33 cellular contexts compared by ENCODE assay signal in the genomic region with DNA sequence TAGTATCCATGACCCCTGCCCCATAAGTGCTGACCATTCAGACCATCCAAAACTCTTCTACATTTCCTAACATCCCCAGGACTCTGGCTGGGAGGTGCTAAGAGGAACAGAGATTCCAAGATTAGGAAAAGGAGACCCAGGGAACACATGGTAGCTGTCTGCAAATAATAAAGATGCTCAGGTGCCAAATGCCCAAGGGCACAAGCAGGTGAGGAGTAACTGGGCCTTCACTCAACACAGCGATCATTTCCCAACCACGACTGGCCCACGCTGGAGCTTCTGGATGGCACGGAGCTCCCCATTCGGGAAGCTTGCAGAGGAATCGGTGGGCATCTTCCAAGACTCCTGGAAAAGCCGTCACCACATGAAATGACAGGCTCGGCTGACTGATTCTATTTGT.
DNase-seq lines count a peak whose midpoint lies in the region; ATAC-seq, FAIRE-seq and TF ChIP-seq lines count a peak whose summit lies in the region.
"Had no signal": no experiment of that assay in that cellular context is flagged by ENCODE, and none has a peak within 500 bp of the region (broad histone marks: within the 10 kb centered on the region; RNA-seq: fewer than 3 reads in every experiment).

No MANE protein-coding gene starts in this region.

- H3K27ac Mint-ChIP-seq in CD8-positive, alpha-beta T cell: no peak overlapping the region
- no peak overlapping the region for H3K27ac Mint-ChIP-seq in nephron progenitor cell
- H3K27ac Mint-ChIP-seq: B cell; CD14-positive monocyte; CD4-positive, alpha-beta memory T cell; CD4-positive, alpha-beta T cell; CD4-positive, CD25-positive, alpha-beta regulatory T cell; CD8-positive, alpha-beta memory T cell had no signal

- H3K9me3 ChIP-seq in osteoblast (ENCODE audit: low read depth, low read length): no peaks in the 10 kb centered on the region
- no peaks in the 10 kb centered on the region for H3K9me3 ChIP-seq in CD8-positive, alpha-beta T cell (ENCODE audit: low read length)
- H3K9me3 ChIP-seq: A549; BE2C; BLaER1; BLaER1 treated with 17β-estradiol and CSF1 and Interleukin-3, amounts not matched to agents 10 nM and 100 nM; Caco-2 had no signal

- H3K79me2 ChIP-seq in osteoblast (ENCODE audit: insufficient read depth, low read length): no peaks in the 10 kb centered on the region

- H3K4me1 Mint-ChIP-seq in CD8-positive, alpha-beta T cell (ENCODE audit: low read depth): no peaks in the 10 kb centered on the region
- H3K4me1 Mint-ChIP-seq in nephron progenitor cell: peaks cover 15% of the 10 kb centered on the region
- H3K4me1 Mint-ChIP-seq: B cell; CD14-positive monocyte; CD4-positive, alpha-beta memory T cell; CD4-positive, CD25-positive, alpha-beta regulatory T cell; CD8-positive, alpha-beta memory T cell had no signal

- H3K4me2 ChIP-seq in osteoblast (ENCODE audit: insufficient read depth, low read length): no peak overlapping the region
- H3K4me2 ChIP-seq: A549; BLaER1; BLaER1 treated with 17β-estradiol and CSF1 and Interleukin-3, amounts not matched to agents 10 nM and 100 nM had no signal

- no peaks in the 10 kb centered on the region for H3K36me3 ChIP-seq in osteoblast (ENCODE audit: insufficient read depth, low read length)
- no peaks in the 10 kb centered on the region for H3K36me3 ChIP-seq in CD8-positive, alpha-beta T cell (ENCODE audit: insufficient read depth, low read length)
- H3K36me3 ChIP-seq: BE2C; BLaER1; BLaER1 treated with 17β-estradiol and CSF1 and Interleukin-3, amounts not matched to agents 10 nM and 100 nM had no signal

- no peaks in the 10 kb centered on the region for H3K9me3 Mint-ChIP-seq in CD8-positive, alpha-beta T cell
- peaks cover 4% of the 10 kb centered on the region for H3K9me3 Mint-ChIP-seq in nephron progenitor cell
- H3K9me3 Mint-ChIP-seq: CD4-positive, alpha-beta T cell had no signal

- intact Hi-C loops in CD8-positive, alpha-beta T cell (cut with DNase I, micrococcal nuclease): no loop called here

- peaks cover 2% of the 10 kb centered on the region for H3K27me3 Mint-ChIP-seq in CD8-positive, alpha-beta T cell (ENCODE audit: low read depth)
- peaks cover 10% of the 10 kb centered on the region for H3K27me3 Mint-ChIP-seq in nephron progenitor cell (ENCODE audit: low read depth, poor library complexity)
- H3K27me3 Mint-ChIP-seq: B cell had no signal

- no peaks in the 10 kb centered on the region for H3K4me1 ChIP-seq in osteoblast (ENCODE audit: insufficient read depth, low read length)
- no peaks in the 10 kb centered on the region for H3K4me1 ChIP-seq in CD8-positive, alpha-beta T cell (ENCODE audit: insufficient read depth, low read length)
- H3K4me1 ChIP-seq: A549; BE2C; BLaER1; BLaER1 treated with 17β-estradiol and CSF1 and Interleukin-3, amounts not matched to agents 10 nM and 100 nM; Caco-2 had no signal

- peak; percentile 11 for FAIRE-seq in D721Med (lab: Jason Lieb, UNC)
- FAIRE-seq: A204.1, A549 had no signal

- H3K27ac ChIP-seq in osteoblast (ENCODE audit: low read depth, low read length): no peak overlapping the region
- no peak overlapping the region for H3K27ac ChIP-seq in CD8-positive, alpha-beta T cell (ENCODE audit: low read depth, low read length)
- H3K27ac ChIP-seq: 22Rv1; A549; BLaER1; BLaER1 treated with 17β-estradiol and CSF1 and Interleukin-3, amounts not matched to agents 10 nM and 100 nM; C4-2B had no signal

- ATAC-seq in CD8-positive, alpha-beta T cell: no peak
- ATAC-seq in GM18873 (IDR thresholded peaks at IDR 0.05; ENCODE audit: low FRiP score, unreplicated experiment): no peak
- ATAC-seq: A549 had no signal

- no peak overlapping the region for H2AFZ ChIP-seq in osteoblast (ENCODE audit: low read length)

- no peak overlapping the region for H3K4me3 Mint-ChIP-seq in CD8-positive, alpha-beta T cell
- H3K4me3 Mint-ChIP-seq in nephron progenitor cell: no peak overlapping the region
- H3K4me3 Mint-ChIP-seq: B cell; CD14-positive monocyte; CD4-positive, alpha-beta memory T cell; CD4-positive, alpha-beta T cell; CD4-positive, CD25-positive, alpha-beta regulatory T cell had no signal

- DNase-seq in D721Med (ENCODE audit: insufficient read length, low spot score) (peak; percentile 11), LNCaP clone FGC (ENCODE audit: low read depth) (peak; percentile 55), osteoblast (ENCODE audit: insufficient read length, low spot score, missing footprints) (peak; percentile 49), nephron progenitor cell (no peak)
- DNase-seq in CD8-positive, alpha-beta T cell: no peak
- DNase-seq: 8988T; ACHN; AML-193; BE2C; C1 segment of cervical spinal cord; Caco-2; Calu3; CD4-positive, alpha-beta memory T cell; CD4-positive, alpha-beta T cell; CD4-positive, CD25-positive, alpha-beta regulatory T cell; CD8-positive, alpha-beta memory T cell; COR-L47; DMS 273 treated with DMSO at 0.1 percent for 48 hours; DMS153; DMS53; DMS79; DMS79 treated with DMSO at 0.1 percent for 48 hours; DND-41; EL had no signal

- no peak for TF ChIP-seq CTCF in D721Med (IDR thresholded peaks at IDR 0.05; ENCODE audit: insufficient read depth, missing control alignments)
- TF ChIP-seq CTCF in LNCaP clone FGC (IDR thresholded peaks at IDR 0.05; ENCODE audit: control insufficient read depth, extremely low read depth, insufficient read depth): no peak
- TF ChIP-seq CTCF in osteoblast (IDR thresholded peaks at IDR 0.05; ENCODE audit: extremely low read depth, low read depth, low read length): no peak
- TF ChIP-seq CTCF in CD8-positive, alpha-beta T cell (IDR thresholded peaks at IDR 0.05): no peak
- no peak for TF ChIP-seq CTCF in nephron progenitor cell (IDR thresholded peaks at IDR 0.05)

- H4K20me1 ChIP-seq in osteoblast (ENCODE audit: insufficient read depth, low read length): no peaks in the 10 kb centered on the region
- H4K20me1 ChIP-seq: BLaER1; BLaER1 treated with 17β-estradiol and CSF1 and Interleukin-3, amounts not matched to agents 10 nM and 100 nM had no signal

- no peaks in the 10 kb centered on the region for H3K36me3 Mint-ChIP-seq in CD8-positive, alpha-beta T cell
- H3K36me3 Mint-ChIP-seq in nephron progenitor cell (ENCODE audit: low read depth): no peaks in the 10 kb centered on the region
- H3K36me3 Mint-ChIP-seq: CD14-positive monocyte; CD4-positive, alpha-beta memory T cell; CD4-positive, CD25-positive, alpha-beta regulatory T cell; CD8-positive, alpha-beta memory T cell had no signal

- H3K4me3 ChIP-seq in LNCaP clone FGC (ENCODE audit: low read depth, low read length) (no peak overlapping the region), osteoblast (ENCODE audit: insufficient read depth, low read length) (no peak overlapping the region)
- no peak overlapping the region for H3K4me3 ChIP-seq in CD8-positive, alpha-beta T cell (ENCODE audit: low read depth, low read length)
- H3K4me3 ChIP-seq: A549; BLaER1; BLaER1 treated with 17β-estradiol and CSF1 and Interleukin-3, amounts not matched to agents 10 nM and 100 nM had no signal

- H3K27me3 ChIP-seq in osteoblast (ENCODE audit: insufficient read depth, low read length): no peaks in the 10 kb centered on the region
- H3K27me3 ChIP-seq in CD8-positive, alpha-beta T cell (ENCODE audit: insufficient read depth, low read length): no peaks in the 10 kb centered on the region
- H3K27me3 ChIP-seq: BE2C; BLaER1; BLaER1 treated with 17β-estradiol and CSF1 and Interleukin-3, amounts not matched to agents 10 nM and 100 nM had no signal

- CTCF ChIA-PET in CD8-positive, alpha-beta T cell (lab: Charles Lee): interaction anchor here (1.2 kb wide), 1 partner anchor 10 kb away, joined by 3 read pairs; no protein-coding TSS in a partner anchor

- POLR2A ChIA-PET in CD8-positive, alpha-beta T cell (lab: Charles Lee): no interaction called here

Comparison
In these comparisons a context has a peak if more than half of its experiments do, and no peak if none do; other contexts are left out.
1. DNase-seq: peak in D721Med (single experiment), LNCaP clone FGC (single experiment) and osteoblast (single experiment); none in CD8-positive, alpha-beta T cell (0 of 7) and nephron progenitor cell (single experiment).